Comparison of ENCODE assay signal across 1 cellular context in genomic region chr20:10093087-10093591, GRCh38.
TF ChIP-seq lines count a peak whose summit lies in the region.

No MANE protein-coding gene starts in this region.

TF ChIP-seq in A549, 52 proteins besides CTCF, POLR2A, EP300 and RAD21 (continued from another document):
- TF ChIP-seq REST (IDR thresholded peaks at IDR 0.05) (no peak), HOXB5 (CRISPR knock-in tag; IDR thresholded peaks at IDR 0.05) (no peak), CBX2 (IDR thresholded peaks at IDR 0.05; ENCODE audit: borderline replicate concordance, low read depth) (no peak), FOXS1 (CRISPR knock-in tag; IDR thresholded peaks at IDR 0.05) (no peak), KDM1A (IDR thresholded peaks at IDR 0.05; ENCODE audit: low read depth) (no peak), SREBF2 (IDR thresholded peaks at IDR 0.05) (no peak), BCL3 (IDR thresholded peaks at IDR 0.05) (peak; percentile 54; the same call in 1 of the 3 replicates), PHF8 (IDR thresholded peaks at IDR 0.05; ENCODE audit: borderline replicate concordance, low read depth) (no peak), HES2 (IDR thresholded peaks at IDR 0.05) (no peak), HMGXB4 (CRISPR knock-in tag; IDR thresholded peaks at IDR 0.05; ENCODE audit: borderline replicate concordance) (no peak), EHF (CRISPR knock-in tag; IDR thresholded peaks at IDR 0.05) (no peak), CHD4 (IDR thresholded peaks at IDR 0.05; ENCODE audit: borderline replicate concordance) (no peak), GATA3 (IDR thresholded peaks at IDR 0.05; ENCODE audit: borderline replicate concordance) (peak; percentile 80), RFX5 (IDR thresholded peaks at IDR 0.05) (no peak), ZC3H11A (IDR thresholded peaks at IDR 0.05) (no peak), CEBPB (IDR thresholded peaks at IDR 0.05) (peak in 1 of 2 experiments; percentile 67; a peak in 1 of 4 replicates), ELK1 (IDR thresholded peaks at IDR 0.05; ENCODE audit: low read depth, low read length) (no peak), TP53 (CRISPR knock-in tag; IDR thresholded peaks at IDR 0.05) (no peak), CBX8 (IDR thresholded peaks at IDR 0.05) (no peak), MAFK (IDR thresholded peaks at IDR 0.05; ENCODE audit: partially characterized antibody) (peak; percentile 65), FOSB (CRISPR knock-in tag; IDR thresholded peaks at IDR 0.05) (no peak), NR3C1 (IDR thresholded peaks at IDR 0.05) (no peak), BHLHE40 (IDR thresholded peaks at IDR 0.05; ENCODE audit: low read depth, low read length) (no peak), ZSCAN20 (CRISPR knock-in tag; IDR thresholded peaks at IDR 0.05) (no peak), RNF2 (IDR thresholded peaks at IDR 0.05; ENCODE audit: borderline replicate concordance, low read depth) (no peak), KDM5A (IDR thresholded peaks at IDR 0.05) (no peak), ATOH8 (CRISPR knock-in tag; IDR thresholded peaks at IDR 0.05; ENCODE audit: low read depth) (no peak), JUN (IDR thresholded peaks at IDR 0.05) (peak; percentile 69 to 73; a peak in 3 of 5 replicates), PBX3 (IDR thresholded peaks at IDR 0.05) (0 out of 2 replicates have a peak, but pooled peaks have one; percentile 36), EHMT2 (IDR thresholded peaks at IDR 0.05; ENCODE audit: low read depth) (no peak), HOXA7 (CRISPR knock-in tag; IDR thresholded peaks at IDR 0.05) (no peak), NPAS2 (CRISPR knock-in tag; IDR thresholded peaks at IDR 0.05; ENCODE audit: borderline replicate concordance) (no peak), POLR2AphosphoS2 (conservative IDR thresholded peaks at IDR 0.05; ENCODE audit: low read length) (no peak), NFE2L2 (conservative IDR thresholded peaks at IDR 0.05; ENCODE audit: low read length) (no peak), ESRRA (IDR thresholded peaks at IDR 0.05; ENCODE audit: borderline replicate concordance, low read length) (no peak), FOSL2 (IDR thresholded peaks at IDR 0.05) (peak; percentile 74), FOSL2 (CRISPR knock-in tag; IDR thresholded peaks at IDR 0.05) (peak; percentile 82), E2F6 (IDR thresholded peaks at IDR 0.05; ENCODE audit: borderline replicate concordance, low read depth) (no peak), HDAC2 (IDR thresholded peaks at IDR 0.05) (no peak), MYC (IDR thresholded peaks at IDR 0.05; ENCODE audit: borderline replicate concordance, low read length) (no peak), SMC3 (IDR thresholded peaks at IDR 0.05) (peak; percentile 43; the same call in 1 of the 3 replicates), MAX (IDR thresholded peaks at IDR 0.05) (peak; percentile 49), TFCP2L1 (CRISPR knock-in tag; IDR thresholded peaks at IDR 0.05) (no peak), RARB (CRISPR knock-in tag; IDR thresholded peaks at IDR 0.05) (no peak)
